10 cellular contexts compared by ENCODE assay signal in genomic region chr2:239239607-239240479, GRCh38.
DNase-seq lines count a peak whose midpoint lies in the region; ATAC-seq and TF ChIP-seq lines count a peak whose summit lies in the region.
"Had no signal": no experiment of that assay in that cellular context is flagged by ENCODE, and none has a peak within 500 bp of the region (broad histone marks: within the 10 kb centered on the region; RNA-seq: fewer than 3 reads in every experiment).

No MANE protein-coding gene starts in this region.

- peak overlapping the region; percentile 45 to 84 (median 71) for H3K27ac ChIP-seq in esophagus squamous epithelium

- TF ChIP-seq CTCF in esophagus squamous epithelium (IDR thresholded peaks at IDR 0.05) (no peak), nephron progenitor cell (IDR thresholded peaks at IDR 0.05) (no peak)

- no peaks in the 10 kb centered on the region for H3K27me3 Mint-ChIP-seq in nephron progenitor cell (ENCODE audit: low read depth, poor library complexity)
- H3K27me3 Mint-ChIP-seq in activated CD4-positive, alpha-beta T cell treated with anti-CD3 and anti-CD28 coated beads for 36 hours, result no peaks in the 10 kb centered on the region
- no peaks in the 10 kb centered on the region for H3K27me3 Mint-ChIP-seq in natural killer cell treated with Interleukin-12 subunit alpha and Interleukin-12 subunit beta and Interleukin-15 and Interleukin-18, amount 100 ng/mL, for 72 hours
- H3K27me3 Mint-ChIP-seq: T-cell had no signal

- H3K9me3 Mint-ChIP-seq in nephron progenitor cell, result peaks cover 13% of the 10 kb centered on the region
- H3K9me3 Mint-ChIP-seq in activated CD4-positive, alpha-beta T cell treated with anti-CD3 and anti-CD28 coated beads for 36 hours (ENCODE audit: low read depth), result no peaks in the 10 kb centered on the region
- H3K9me3 Mint-ChIP-seq in natural killer cell treated with Interleukin-12 subunit alpha and Interleukin-12 subunit beta and Interleukin-15 and Interleukin-18, amount 100 ng/mL, for 72 hours, result no peaks in the 10 kb centered on the region
- H3K9me3 Mint-ChIP-seq: T-cell had no signal

- 60 to 83% methylated on average over 17 to 25 of the region's 30 CpGs for WGBS in esophagus squamous epithelium, 2 donors

- intact Hi-C loops in esophagus squamous epithelium (cut with DNase I), result no loop called here
- intact Hi-C loops in activated CD4-positive, alpha-beta T cell treated with anti-CD3 and anti-CD28 coated beads for 36 hours (cut with DNase I, micrococcal nuclease), result no loop called here

- H3K9me3 ChIP-seq in esophagus squamous epithelium, result no peaks in the 10 kb centered on the region

- ATAC-seq in activated CD4-positive, alpha-beta T cell treated with anti-CD3 and anti-CD28 coated beads for 36 hours, result no peak
- no peak for ATAC-seq in natural killer cell treated with Interleukin-12 subunit alpha and Interleukin-12 subunit beta and Interleukin-15 and Interleukin-18, amount 100 ng/mL, for 72 hours
- ATAC-seq: T-cell had no signal

- H3K27me3 ChIP-seq in esophagus squamous epithelium, result no peaks in the 10 kb centered on the region

- no peak overlapping the region for H3K4me3 Mint-ChIP-seq in nephron progenitor cell
- H3K4me3 Mint-ChIP-seq in activated CD4-positive, alpha-beta T cell treated with anti-CD3 and anti-CD28 coated beads for 36 hours, result no peak overlapping the region
- H3K4me3 Mint-ChIP-seq in natural killer cell treated with Interleukin-12 subunit alpha and Interleukin-12 subunit beta and Interleukin-15 and Interleukin-18, amount 100 ng/mL, for 72 hours, result no peak overlapping the region
- H3K4me3 Mint-ChIP-seq: T-cell had no signal

- POLR2A ChIA-PET in activated CD4-positive, alpha-beta T cell treated with anti-CD3 and anti-CD28 coated beads for 36 hours (lab: Charles Lee), result no interaction called here

- H3K36me3 ChIP-seq in esophagus squamous epithelium, result peaks cover 0 to 16% (median 0%) of the 10 kb centered on the region in 3 donors

- H3K4me3 ChIP-seq in esophagus squamous epithelium, result peak overlapping the region in 2 of 4 donors; percentile 10 to 47
- H3K4me3 ChIP-seq: K562 had no signal

- H3K4me1 Mint-ChIP-seq in nephron progenitor cell, result peaks cover 66% of the 10 kb centered on the region
- peaks cover 37% of the 10 kb centered on the region for H3K4me1 Mint-ChIP-seq in activated CD4-positive, alpha-beta T cell treated with anti-CD3 and anti-CD28 coated beads for 36 hours
- H3K4me1 Mint-ChIP-seq in natural killer cell treated with Interleukin-12 subunit alpha and Interleukin-12 subunit beta and Interleukin-15 and Interleukin-18, amount 100 ng/mL, for 72 hours (ENCODE audit: low read depth in 2 of 2), result peaks cover 18 to 27% of the 10 kb centered on the region in 2 donors

- DNase-seq in SKM-1 treated with dmso at 0.1 percent for 144 hours (lab: John Stamatoyannopoulos, UW; ENCODE audit: unreplicated experiment) (peak; percentile 58), SKM-1 (lab: John Stamatoyannopoulos, UW; ENCODE audit: unreplicated experiment) (no peak), esophagus squamous epithelium (lab: John Stamatoyannopoulos, UW) (no peak), nephron progenitor cell (no peak), ureter (ENCODE audit: low spot score) (peak; percentile 56)
- no peak for DNase-seq in activated CD4-positive, CD25-positive, alpha-beta regulatory T cell (lab: John Stamatoyannopoulos, UW)
- DNase-seq in activated CD4-positive, alpha-beta T cell treated with anti-CD3 and anti-CD28 coated beads for 36 hours, result no peak
- DNase-seq in natural killer cell treated with Interleukin-12 subunit alpha and Interleukin-12 subunit beta and Interleukin-15 and Interleukin-18, amount 100 ng/mL, for 72 hours (ENCODE audit: low spot score), result no peak

- H3K4me1 ChIP-seq in esophagus squamous epithelium, result peaks cover 0 to 71% (median 22%) of the 10 kb centered on the region in 3 donors

- peak overlapping the region; percentile 90 for H3K27ac Mint-ChIP-seq in nephron progenitor cell
- H3K27ac Mint-ChIP-seq in activated CD4-positive, alpha-beta T cell treated with anti-CD3 and anti-CD28 coated beads for 36 hours, result no peak overlapping the region
- peak overlapping the region in 1 of 2 donors; percentile 19 for H3K27ac Mint-ChIP-seq in natural killer cell treated with Interleukin-12 subunit alpha and Interleukin-12 subunit beta and Interleukin-15 and Interleukin-18, amount 100 ng/mL, for 72 hours

- H3K36me3 Mint-ChIP-seq in nephron progenitor cell (ENCODE audit: low read depth), result peaks cover 19% of the 10 kb centered on the region
- H3K36me3 Mint-ChIP-seq in activated CD4-positive, alpha-beta T cell treated with anti-CD3 and anti-CD28 coated beads for 36 hours (ENCODE audit: low read depth), result no peaks in the 10 kb centered on the region
- H3K36me3 Mint-ChIP-seq in natural killer cell treated with Interleukin-12 subunit alpha and Interleukin-12 subunit beta and Interleukin-15 and Interleukin-18, amount 100 ng/mL, for 72 hours, result no peaks in the 10 kb centered on the region

- TF ChIP-seq POLR2A in esophagus squamous epithelium (IDR thresholded peaks at IDR 0.05), result no peak

- CTCF ChIA-PET in activated CD4-positive, alpha-beta T cell treated with anti-CD3 and anti-CD28 coated beads for 36 hours (lab: Charles Lee), result interaction anchor here (0.7 to 0.8 kb wide), 2 partner anchors 20 to 147 kb away, joined by 3 to 4 read pairs; no protein-coding TSS in a partner anchor

Comparison
In these comparisons a context has a peak if more than half of its experiments do, and no peak if none do; other contexts are left out.
1. DNase-seq: peak in SKM-1 treated with dmso at 0.1 percent for 144 hours (single experiment) and ureter (single experiment); none in SKM-1 (single experiment), esophagus squamous epithelium (single experiment), nephron progenitor cell (single experiment), activated CD4-positive, CD25-positive, alpha-beta regulatory T cell (0 of 4), activated CD4-positive, alpha-beta T cell treated with anti-CD3 and anti-CD28 coated beads for 36 hours (single experiment) and natural killer cell treated with Interleukin-12 subunit alpha and Interleukin-12 subunit beta and Interleukin-15 and Interleukin-18, amount 100 ng/mL, for 72 hours (single experiment).